19 cellular contexts compared by ENCODE assay signal in genomic region chr2:128237911-128238697, GRCh38.
A peak's percentile ranks its signal among the peaks of the same experiment; 100 is the strongest.
DNase-seq lines count a peak whose midpoint lies in the region; FAIRE-seq and TF ChIP-seq lines count a peak whose summit lies in the region.
"Had no signal": no experiment of that assay in that cellular context is flagged by ENCODE, and none has a peak within 500 bp of the region (broad histone marks: within the 10 kb centered on the region; RNA-seq: fewer than 3 reads in every experiment).

No MANE protein-coding gene starts in this region.

- no peaks in the 10 kb centered on the region for H3K36me3 ChIP-seq in endodermal cell (ENCODE audit: control insufficient read depth, insufficient read depth, low read length)
- H3K36me3 ChIP-seq in CD4-positive, alpha-beta memory T cell (ENCODE audit: insufficient read depth, low read length): no peaks in the 10 kb centered on the region
- H3K36me3 ChIP-seq: BE2C had no signal

- H3K9ac ChIP-seq in endodermal cell (ENCODE audit: extremely low read depth, low read length, poor library complexity, severe bottlenecking): no peak overlapping the region

- H3K4me1 Mint-ChIP-seq in endodermal cell: peaks cover 42% of the 10 kb centered on the region
- H3K4me1 Mint-ChIP-seq in T-helper 2 cell treated with Interferon-gamma antibody and Interleukin-4, amounts not matched to agents 5 μg/mL and 100 μg/mL, for 36 hours (ENCODE audit: low read depth): peaks cover 3% of the 10 kb centered on the region
- H3K4me1 Mint-ChIP-seq in CD4-positive, alpha-beta memory T cell: peaks cover 1 to 7% (median 4%) of the 10 kb centered on the region in 4 donors

- H3K27me3 ChIP-seq in endodermal cell (ENCODE audit: control insufficient read depth, insufficient read depth, low read length, poor library complexity, severe bottlenecking): no peaks in the 10 kb centered on the region
- H3K27me3 ChIP-seq in CD4-positive, alpha-beta memory T cell (ENCODE audit: insufficient read depth, low read length): no peaks in the 10 kb centered on the region
- H3K27me3 ChIP-seq: BE2C had no signal

- H3K4me3 Mint-ChIP-seq in endodermal cell: no peak overlapping the region
- H3K4me3 Mint-ChIP-seq in T-helper 2 cell treated with Interferon-gamma antibody and Interleukin-4, amounts not matched to agents 5 μg/mL and 100 μg/mL, for 36 hours: no peak overlapping the region
- no peak overlapping the region for H3K4me3 Mint-ChIP-seq in CD4-positive, alpha-beta memory T cell
- H3K4me3 Mint-ChIP-seq: CD8-positive, alpha-beta T cell had no signal

- H3K27ac Mint-ChIP-seq in endodermal cell: peak overlapping the region; percentile 8
- no peak overlapping the region for H3K27ac Mint-ChIP-seq in T-helper 2 cell treated with Interferon-gamma antibody and Interleukin-4, amounts not matched to agents 5 μg/mL and 100 μg/mL, for 36 hours
- H3K27ac Mint-ChIP-seq in CD4-positive, alpha-beta memory T cell: no peak overlapping the region
- H3K27ac Mint-ChIP-seq: CD8-positive, alpha-beta T cell had no signal

- DNase-seq in endodermal cell: peak; percentile 22
- peak; percentile 81 for DNase-seq in midbrain (lab: John Stamatoyannopoulos, UW)
- DNase-seq in putamen (ENCODE audit: low spot score): peak; percentile 77
- no peak for DNase-seq in T-helper 2 cell treated with Interferon-gamma antibody and Interleukin-4, amounts not matched to agents 5 μg/mL and 100 μg/mL, for 36 hours (ENCODE audit: low spot score)
- DNase-seq in H4 (ENCODE audit: low spot score): no peak
- DNase-seq in CD4-positive, alpha-beta memory T cell: no peak
- no peak for DNase-seq in urothelium cell line (ENCODE audit: low spot score)
- DNase-seq: ACHN; BE2C; DND-41; GDM1; HCEC 1CT; NCI-H345; NCI-H526 treated with DMSO at 0.1 percent for 48 hours; NK-92 treated with Interleukin-12 subunit alpha and Interleukin-12 subunit beta, amount 100 ng/mL, for 24 hours had no signal

- H3K9me3 Mint-ChIP-seq in endodermal cell: peaks cover 2% of the 10 kb centered on the region
- H3K9me3 Mint-ChIP-seq in T-helper 2 cell treated with Interferon-gamma antibody and Interleukin-4, amounts not matched to agents 5 μg/mL and 100 μg/mL, for 36 hours: no peaks in the 10 kb centered on the region
- peaks cover 0 to 3% (median 0%) of the 10 kb centered on the region in 8 donors for H3K9me3 Mint-ChIP-seq in CD4-positive, alpha-beta memory T cell
- H3K9me3 Mint-ChIP-seq: CD8-positive, alpha-beta T cell had no signal

- intact Hi-C loops in CD4-positive, alpha-beta memory T cell (cut with micrococcal nuclease): no loop called here

- 87 to 95% methylated on average over 4 to 8 of the region's 8 CpGs for WGBS in endodermal cell (ENCODE audit: insufficient coverage in 1 of 2, insufficient read length in 1 of 2), 2 experiments

- H3K4me1 ChIP-seq in endodermal cell (ENCODE audit: control insufficient read depth, insufficient read depth, low read length): peaks cover 10% of the 10 kb centered on the region
- H3K4me1 ChIP-seq in CD4-positive, alpha-beta memory T cell (ENCODE audit: insufficient read depth, low read length): peaks cover 5% of the 10 kb centered on the region
- H3K4me1 ChIP-seq: BE2C had no signal

- CTCF ChIA-PET in CD4-positive, alpha-beta memory T cell (lab: Charles Lee; ENCODE audit: partially characterized antibody): no interaction called here

- H3K9me3 ChIP-seq in endodermal cell (ENCODE audit: control insufficient read depth, low read length): no peaks in the 10 kb centered on the region
- no peaks in the 10 kb centered on the region for H3K9me3 ChIP-seq in CD4-positive, alpha-beta memory T cell (ENCODE audit: control insufficient read depth in 1 of 2, low read length in 2 of 2)
- H3K9me3 ChIP-seq: BE2C had no signal

- peak overlapping the region; percentile 61 for H3K27ac ChIP-seq in angular gyrus (ENCODE audit: low read depth, low read length)
- H3K27ac ChIP-seq in endodermal cell (ENCODE audit: low read depth, low read length): no peak overlapping the region
- no peak overlapping the region for H3K27ac ChIP-seq in CD4-positive, alpha-beta memory T cell (ENCODE audit: low read depth, low read length)

- H3K27me3 Mint-ChIP-seq in endodermal cell (ENCODE audit: insufficient read depth): no peaks in the 10 kb centered on the region
- H3K27me3 Mint-ChIP-seq in T-helper 2 cell treated with Interferon-gamma antibody and Interleukin-4, amounts not matched to agents 5 μg/mL and 100 μg/mL, for 36 hours (ENCODE audit: low read depth): peaks cover 10% of the 10 kb centered on the region
- H3K27me3 Mint-ChIP-seq in CD4-positive, alpha-beta memory T cell: peaks cover 2% of the 10 kb centered on the region in 2 donors

- TF ChIP-seq CTCF in endodermal cell (conservative IDR thresholded peaks at IDR 0.05): no peak

- H3K36me3 Mint-ChIP-seq in endodermal cell (ENCODE audit: low read depth): no peaks in the 10 kb centered on the region
- H3K36me3 Mint-ChIP-seq in T-helper 2 cell treated with Interferon-gamma antibody and Interleukin-4, amounts not matched to agents 5 μg/mL and 100 μg/mL, for 36 hours (ENCODE audit: low read depth): no peaks in the 10 kb centered on the region
- H3K36me3 Mint-ChIP-seq in CD4-positive, alpha-beta memory T cell: peaks cover 0 to 1% of the 10 kb centered on the region in 2 donors
- H3K36me3 Mint-ChIP-seq: CD8-positive, alpha-beta T cell had no signal

- FAIRE-seq in urothelium cell line (lab: Jason Lieb, UNC): no peak
- FAIRE-seq: D721Med, GM12892 had no signal

- POLR2A ChIA-PET in CD4-positive, alpha-beta memory T cell (lab: Charles Lee; ENCODE audit: partially characterized antibody): no interaction called here

- no peak overlapping the region for H3K4me3 ChIP-seq in endodermal cell (ENCODE audit: low read length)
- no peak overlapping the region for H3K4me3 ChIP-seq in CD4-positive, alpha-beta memory T cell (ENCODE audit: low read length in 2 of 2)

Comparison
In these comparisons a context has a peak if more than half of its experiments do, and no peak if none do; other contexts are left out.
1. DNase-seq: peak in endodermal cell (single experiment), midbrain (single experiment) and putamen (single experiment); none in T-helper 2 cell treated with Interferon-gamma antibody and Interleukin-4, amounts not matched to agents 5 μg/mL and 100 μg/mL, for 36 hours (single experiment), H4 (single experiment), CD4-positive, alpha-beta memory T cell (0 of 5) and urothelium cell line (single experiment).